In genomic region chr7:46759711-46760480, GRCh38 we compare ENCODE assay signal across 17 cellular contexts.
DNase-seq lines count a peak whose midpoint lies in the region; ATAC-seq and TF ChIP-seq lines count a peak whose summit lies in the region.
"Had no signal": no experiment of that assay in that cellular context is flagged by ENCODE, and none has a peak within 500 bp of the region (broad histone marks: within the 10 kb centered on the region; RNA-seq: fewer than 3 reads in every experiment).

No MANE protein-coding gene starts in this region.

- peak; percentile 78 for DNase-seq in GM04504 (ENCODE audit: low read depth)
- peak; percentile 97 for DNase-seq in RPMI7951 (ENCODE audit: low read depth)
- DNase-seq in epithelial cell of esophagus (ENCODE audit: low read depth) = peak; percentile 38
- peak; percentile 9 for DNase-seq in retinal pigment epithelial cell (ENCODE audit: low read depth)
- no peak for DNase-seq in cerebellum (ENCODE audit: low spot score)
- no peak for DNase-seq in NCI-H69 (lab: John Stamatoyannopoulos, UW)
- DNase-seq: activated CD4-positive, alpha-beta T cell treated with anti-CD3 and anti-CD28 coated beads for 4 hours; caudate nucleus; CD4-positive, alpha-beta T cell; NCI-H187; stimulated activated naive CD8-positive, alpha-beta T cell treated with anti-CD3 and anti-CD28 coated beads, Interleukin-15, Interleukin-2, amounts not matched to agents 100 U/mL and 50 U/mL, for 24 hours; T1000; upper lobe of left lung had no signal

- no peak for TF ChIP-seq CTCF in epithelial cell of esophagus (IDR thresholded peaks at IDR 0.05; ENCODE audit: insufficient read depth, low read depth, low read length, missing control alignments)
- TF ChIP-seq CTCF in retinal pigment epithelial cell (conservative IDR thresholded peaks at IDR 0.05; ENCODE audit: low read depth, low read length) = no peak

- ATAC-seq in GM18907 (IDR thresholded peaks at IDR 0.05; ENCODE audit: unreplicated experiment) = no peak
- ATAC-seq in HG02610 (IDR thresholded peaks at IDR 0.05; ENCODE audit: unreplicated experiment) = no peak
- ATAC-seq: stimulated activated naive CD8-positive, alpha-beta T cell treated with anti-CD3 and anti-CD28 coated beads, Interleukin-15, Interleukin-2, amounts not matched to agents 100 U/mL and 50 U/mL, for 24 hours had no signal

- no peak overlapping the region for H3K4me3 ChIP-seq in epithelial cell of esophagus (ENCODE audit: low read length)
- H3K4me3 ChIP-seq in retinal pigment epithelial cell (ENCODE audit: low read length) = no peak overlapping the region
- H3K4me3 ChIP-seq: prostate gland, SJSA1, upper lobe of left lung had no signal

Comparison
In these comparisons a context has a peak if more than half of its experiments do, and no peak if none do; other contexts are left out.
1. DNase-seq: peak in GM04504 (single experiment), RPMI7951 (single experiment), epithelial cell of esophagus (single experiment) and retinal pigment epithelial cell (single experiment); none in cerebellum (single experiment) and NCI-H69 (single experiment).